Comparison of ENCODE assay signal across 8 cellular contexts in the genomic region with DNA sequence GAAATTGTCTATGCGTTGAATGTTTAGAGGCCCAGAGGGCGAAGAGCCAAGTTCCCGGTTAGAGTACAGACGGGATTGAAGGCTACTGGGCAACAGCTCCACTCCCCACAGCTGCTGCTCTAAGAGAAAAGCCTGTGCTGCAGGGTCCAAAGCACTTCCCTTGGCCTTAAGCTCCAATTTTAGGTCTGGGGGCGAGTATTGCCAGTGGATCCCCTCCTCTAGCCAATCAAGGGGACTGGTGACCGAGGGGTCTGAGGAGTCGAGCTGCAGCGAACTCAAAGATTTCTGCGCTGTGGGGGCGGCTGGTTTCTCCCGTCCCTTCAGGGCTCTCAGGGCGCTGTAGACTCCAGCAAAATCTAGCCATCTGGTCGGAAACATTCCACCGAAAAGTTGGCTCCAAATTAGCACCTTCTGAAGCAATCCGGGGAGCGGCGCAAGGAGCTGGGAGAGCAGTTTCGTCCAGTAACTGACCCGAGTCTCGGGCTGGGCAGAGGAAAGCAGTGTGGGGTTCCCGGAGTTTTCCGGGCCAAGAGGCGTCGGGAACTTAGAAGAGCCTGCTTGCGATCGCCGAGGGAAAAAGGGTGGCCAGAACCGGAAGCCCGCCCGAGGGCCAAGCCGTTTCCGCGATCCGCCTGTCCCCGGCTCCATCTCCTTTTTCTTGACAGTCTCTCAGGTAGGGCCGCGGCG. TPM values are rescaled to one million over a fixed set of nuclear protein-coding genes. Genes with fewer than 3 reads are reported as not detected.
DNase-seq lines count a peak whose midpoint lies in the region; ATAC-seq and TF ChIP-seq lines count a peak whose summit lies in the region.

No MANE protein-coding gene starts in this region.

- H3K4me3 ChIP-seq in AG04449 (ENCODE audit: low read depth, low read length), result peak overlapping the region; percentile 73
- H3K4me3 ChIP-seq in GM08714 (ENCODE audit: low read length), result peak overlapping the region; percentile 84
- H3K4me3 ChIP-seq in parathyroid adenoma (ENCODE audit: low read depth, low read length), result peak overlapping the region; percentile 96

- H3K79me2 ChIP-seq in parathyroid adenoma, result peaks cover 29% of the 10 kb centered on the region

- CTCF ChIA-PET in AG04449 (lab: Yijun Ruan, JAX), result interaction anchor here (0.7 to 4.9 kb wide), 7 partner anchors 13 to 396 kb away, joined by 3 to 111 read pairs (median 11); no protein-coding TSS in a partner anchor

- DNase-seq in AG04449 (ENCODE audit: low read depth, low spot score) (no peak), NCI-H69 (lab: John Stamatoyannopoulos, UW) (peak; percentile 71), glutamatergic neuron (peak; percentile 52), NCI-H128 (lab: John Stamatoyannopoulos, UW; ENCODE audit: unreplicated experiment) (no peak)

- POLR2A ChIA-PET in AG04449 (lab: Yijun Ruan, JAX), result interaction anchor here (0.6 to 1.6 kb wide), 2 partner anchors 12 to 90 kb away, joined by 3 to 8 read pairs; no protein-coding TSS in a partner anchor

- no peaks in the 10 kb centered on the region for H3K9me3 ChIP-seq in parathyroid adenoma (ENCODE audit: control insufficient read depth, low read length)

- no peaks in the 10 kb centered on the region for H3K4me1 ChIP-seq in parathyroid adenoma

- H3K36me3 Mint-ChIP-seq in activated naive CD4-positive, alpha-beta T cell treated with anti-CD3 and anti-CD28 coated beads, Interleukin-2, amount 50 U/mL, for 24 hours, result peaks cover 32% of the 10 kb centered on the region
- no peaks in the 10 kb centered on the region for H3K36me3 Mint-ChIP-seq in glutamatergic neuron (ENCODE audit: unreplicated experiment)

- H3K9ac ChIP-seq in parathyroid adenoma, result peak overlapping the region; percentile 71

- H2AFZ ChIP-seq in parathyroid adenoma, result peak overlapping the region; percentile 88

- peak overlapping the region; percentile 99 for H3K27ac Mint-ChIP-seq in activated naive CD4-positive, alpha-beta T cell treated with anti-CD3 and anti-CD28 coated beads, Interleukin-2, amount 50 U/mL, for 24 hours
- H3K27ac Mint-ChIP-seq in glutamatergic neuron (ENCODE audit: unreplicated experiment), result peak overlapping the region; percentile 99

- peak overlapping the region; percentile 98 for H3K4me3 Mint-ChIP-seq in activated naive CD4-positive, alpha-beta T cell treated with anti-CD3 and anti-CD28 coated beads, Interleukin-2, amount 50 U/mL, for 24 hours
- peak overlapping the region; percentile 97 for H3K4me3 Mint-ChIP-seq in glutamatergic neuron (ENCODE audit: unreplicated experiment)

- no peaks in the 10 kb centered on the region for H3K36me3 ChIP-seq in parathyroid adenoma (ENCODE audit: control insufficient read depth, insufficient read depth, low read length)

- H3K4me2 ChIP-seq in parathyroid adenoma (ENCODE audit: low read length), result peak overlapping the region; percentile 93

- no peaks in the 10 kb centered on the region for H3K9me3 Mint-ChIP-seq in activated naive CD4-positive, alpha-beta T cell treated with anti-CD3 and anti-CD28 coated beads, Interleukin-2, amount 50 U/mL, for 24 hours
- H3K9me3 Mint-ChIP-seq in glutamatergic neuron (ENCODE audit: unreplicated experiment), result no peaks in the 10 kb centered on the region

- H3K27me3 Mint-ChIP-seq in activated naive CD4-positive, alpha-beta T cell treated with anti-CD3 and anti-CD28 coated beads, Interleukin-2, amount 50 U/mL, for 24 hours, result no peaks in the 10 kb centered on the region
- peaks cover 7% of the 10 kb centered on the region for H3K27me3 Mint-ChIP-seq in glutamatergic neuron (ENCODE audit: unreplicated experiment)

- H3K4me1 Mint-ChIP-seq in activated naive CD4-positive, alpha-beta T cell treated with anti-CD3 and anti-CD28 coated beads, Interleukin-2, amount 50 U/mL, for 24 hours, result peaks cover 13% of the 10 kb centered on the region
- H3K4me1 Mint-ChIP-seq in glutamatergic neuron (ENCODE audit: low read depth, unreplicated experiment), result peaks cover 6% of the 10 kb centered on the region

- no peak for TF ChIP-seq CTCF in AG04449 (IDR thresholded peaks at IDR 0.05; ENCODE audit: insufficient read depth, low read length, missing control alignments)
- TF ChIP-seq CTCF in glutamatergic neuron (IDR thresholded peaks at IDR 0.05; ENCODE audit: partially characterized antibody, unreplicated experiment), result no peak
- TF ChIP-seq CTCF in parathyroid adenoma (IDR thresholded peaks at IDR 0.05), result no peak

- peak overlapping the region; percentile 99 for H3K27ac ChIP-seq in parathyroid adenoma

- peak; percentile 27 for ATAC-seq in HG02759 (IDR thresholded peaks at IDR 0.05; ENCODE audit: unreplicated experiment)

- no peaks in the 10 kb centered on the region for H3K27me3 ChIP-seq in parathyroid adenoma (ENCODE audit: control insufficient read depth, insufficient read depth, low read length)

RNA-seq across cellular contexts. Expression of a gene that starts 0.7 kb away (rescaled TPM):
- 45.3 TPM for total RNA-seq in glutamatergic neuron (ENCODE audit: unreplicated experiment)

RNA-seq across cellular contexts. Expression of a gene that starts 51.2 kb away (rescaled TPM):
- 72.7 TPM for total RNA-seq in glutamatergic neuron (ENCODE audit: unreplicated experiment)

Comparison
In these comparisons a context has a peak if more than half of its experiments do, and no peak if none do; other contexts are left out.
1. DNase-seq: peak in NCI-H69 (single experiment) and glutamatergic neuron (single experiment); none in AG04449 (single experiment) and NCI-H128 (single experiment).
2. Peak in every context shown above with its lines, with median percentiles within 50 percentile points of each other: H3K4me3 ChIP-seq.